Comparison of ENCODE assay signal across 8 cellular contexts in the genomic region with DNA sequence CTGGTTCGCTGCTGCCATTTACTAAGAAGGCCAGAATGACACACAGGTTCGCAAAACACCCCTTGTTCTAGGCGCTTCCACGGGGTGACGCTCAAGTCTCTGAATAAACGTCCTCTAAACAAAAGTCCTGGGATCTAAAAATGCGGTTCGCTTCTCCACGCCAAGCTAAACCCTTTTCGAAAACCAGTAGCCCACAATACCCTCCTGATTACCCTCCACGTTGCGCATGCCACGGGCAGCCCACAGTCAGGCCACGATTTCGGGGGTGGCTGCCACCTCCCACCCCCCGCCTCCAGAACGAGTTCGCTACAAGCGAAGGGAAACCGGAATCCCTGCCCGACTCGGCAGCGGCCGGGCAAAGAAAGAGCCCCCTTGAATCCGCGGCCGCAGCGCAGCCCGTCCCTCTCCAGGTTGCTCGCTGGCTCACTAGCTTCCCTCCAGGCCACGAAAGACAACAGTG. TPM values are rescaled to one million over a fixed set of nuclear protein-coding genes. Genes with fewer than 3 reads are reported as not detected.
DNase-seq lines count a peak whose midpoint lies in the region; ATAC-seq and TF ChIP-seq lines count a peak whose summit lies in the region.

No MANE protein-coding gene starts in this region.

- TF ChIP-seq CTCF in A673 (conservative IDR thresholded peaks at IDR 0.05; ENCODE audit: low read depth, low read length) (0 out of 2 replicates have a peak, but pooled peaks have one; percentile 11), astrocyte of the spinal cord (IDR thresholded peaks at IDR 0.05; ENCODE audit: low read depth, low read length) (peak; percentile 11)

- H3K27me3 ChIP-seq in A673 (replicated peaks; ENCODE audit: insufficient read depth, low read depth, low read length, poor library complexity), result no peaks in the 10 kb centered on the region

- intact Hi-C loops in A673 (cut with micrococcal nuclease; ENCODE audit: unreplicated experiment), result loop anchor here (5.0 kb wide), 1 partner anchor 81 kb away; a partner anchor contains a TSS

- CTCF ChIA-PET in A673 (lab: Charles Lee), result interaction anchor here (0.7 kb wide), 1 partner anchor 33 kb away, joined by 8 read pairs; a partner anchor contains a TSS

- ATAC-seq in GM18517 (IDR thresholded peaks at IDR 0.05; ENCODE audit: unreplicated experiment) (peak; percentile 24), HG03103 (IDR thresholded peaks at IDR 0.05; ENCODE audit: low read depth, unreplicated experiment) (peak; percentile 20)

- peak overlapping the region; percentile 90 for H3K27ac ChIP-seq in A673 (ENCODE audit: low read depth, low read length, poor library complexity, severe bottlenecking)

- peak overlapping the region; percentile 68 for H3K4me3 ChIP-seq in A673 (ENCODE audit: low read depth, low read length, poor library complexity, severe bottlenecking)
- peak overlapping the region; percentile 81 for H3K4me3 ChIP-seq in astrocyte of the spinal cord (ENCODE audit: low read depth, low read length)
- peak overlapping the region; percentile 62 for H3K4me3 ChIP-seq in iPS-18c (ENCODE audit: insufficient read depth, low read depth, low read length)

- in situ Hi-C loops in SK-MEL-5 (cut with HindIII; ENCODE audit: low pct_unique_long_range_greater_than_20kb, low sequenced_read_pairs) (no loop called here), astrocyte of the spinal cord (cut with HindIII; ENCODE audit: low sequenced_read_pairs) (no loop called here)

- DNase-seq in A673 (ENCODE audit: low spot score) (peak; percentile 36), SK-MEL-5 (ENCODE audit: low read depth, low spot score) (peak; percentile 35), astrocyte of the spinal cord (ENCODE audit: low read depth, low spot score) (peak; percentile 31), ecto neural progenitor cell (ENCODE audit: low spot score) (no peak)
- DNase-seq in stimulated activated CD4-positive, alpha-beta T cell treated with anti-CD3 and anti-CD28 coated beads, Interleukin-12 subunit alpha, Interleukin-12 subunit beta, amount 100 ng/mL, for 4 hours, result peak; percentile 40

- peaks cover 36% of the 10 kb centered on the region for H3K36me3 ChIP-seq in A673 (ENCODE audit: insufficient read depth, low read length, poor library complexity, severe bottlenecking)

- POLR2A ChIA-PET in A673 (lab: Charles Lee; ENCODE audit: low non-redundant PET), result interaction anchor here (0.5 to 1.0 kb wide), 4 partner anchors 75 to 770 kb away, joined by 3 to 7 read pairs (median 6); a partner anchor contains a TSS

- no TSS peak for BruUV-seq in A673 (replicated peaks; lab: Mats Ljungman, UMichigan)

- H3K4me1 ChIP-seq in A673 (ENCODE audit: insufficient read depth, low read length, poor library complexity, severe bottlenecking), result no peaks in the 10 kb centered on the region

- H3K9me3 ChIP-seq in A673 (ENCODE audit: low read depth, low read length, poor library complexity, severe bottlenecking) (no peaks in the 10 kb centered on the region), iPS-18c (ENCODE audit: control insufficient read depth, insufficient read depth, low read length) (peaks cover 5% of the 10 kb centered on the region)

RNA-seq across cellular contexts. Expression of a gene that starts 0.4 kb away (rescaled TPM):
- 1,626 and 1,742 TPM in 2 replicates for total RNA-seq in A673 (2021)
- total RNA-seq in SK-MEL-5 (2014; rRNA removed; shearing (Covaris generic)), result 2,526 and 2,613 TPM in 2 replicates
- 1,915 and 2,067 TPM in 2 replicates for polyA plus RNA-seq in SK-MEL-5 (2015; cell fraction: cytosol; rRNA removed)
- 251 and 430 TPM in 2 replicates for polyA plus RNA-seq in SK-MEL-5 (2015; cell fraction: nucleus; rRNA removed)

RNA-seq across cellular contexts. Expression of a gene that starts 32.6 kb away (rescaled TPM):
- total RNA-seq in A673 (2021), result 0.20 TPM in 1 of 2 replicates, not detected in the other
- 0.19 TPM in 1 of 2 replicates, not detected in the other for total RNA-seq in SK-MEL-5 (2014; rRNA removed; shearing (Covaris generic))
- 0.27 TPM in 1 of 2 replicates, not detected in the other for polyA plus RNA-seq in SK-MEL-5 (2015; cell fraction: cytosol; rRNA removed)
- polyA plus RNA-seq in SK-MEL-5 (2015; cell fraction: nucleus; rRNA removed), result not detected in 2 replicates
